29 cellular contexts compared by ENCODE assay signal in genomic region chr7:108997479-108997878, GRCh38.
"Had no signal": no experiment of that assay in that cellular context is flagged by ENCODE, and none has a peak within 500 bp of the region (broad histone marks: within the 10 kb centered on the region; RNA-seq: fewer than 3 reads in every experiment).

No MANE protein-coding gene starts in this region.

- H3K4me3 ChIP-seq: ovary, psoas muscle, skin epidermis, smooth muscle cell, spleen, suprapubic skin, testis, tibial artery, transverse colon, upper lobe of right lung, uterus had no signal

- H2AFZ ChIP-seq: parathyroid adenoma had no signal

- H3K4me2 ChIP-seq: smooth muscle cell had no signal

- H3K36me3 ChIP-seq: ovary, spleen, suprapubic skin, tibial artery, transverse colon, upper lobe of right lung, uterus had no signal

- DNase-seq: naive thymus-derived CD8-positive, alpha-beta T cell; nephron progenitor cell; occipital lobe; ovary; posterior cingulate gyrus; psoas muscle; spleen; stimulated activated CD4-positive, alpha-beta T cell treated with anti-CD3 and anti-CD28 coated beads, Interleukin-12 subunit alpha, Interleukin-12 subunit beta, amount 100 ng/mL, for 4 hours; stimulated activated CD4-positive, alpha-beta T cell treated with anti-CD3 and anti-CD28 coated beads, Interleukin-1b, Interleukin-23, amount 100 ng/mL, for 48 hours; stimulated activated CD4-positive, alpha-beta T cell treated with anti-CD3 and anti-CD28 coated beads, Interleukin-4, amount 100 ng/mL, for 1 hour; stimulated activated CD4-positive, alpha-beta T cell treated with anti-CD3 and anti-CD28 coated beads, Interleukin-4, amount 100 ng/mL, for 4 hours; stimulated activated CD8-positive, alpha-beta memory T cell treated with anti-CD3 and anti-CD28 coated beads, Interleukin-4, amount 100 ng/mL, for 48 hours; stimulated activated naive CD4-positive, alpha-beta T cell; stimulated activated naive CD8-positive, alpha-beta T cell treated with anti-CD3 and anti-CD28 coated beads, Interleukin-15, amount 100 ng/mL, for 72 hours; stimulated activated naive CD8-positive, alpha-beta T cell treated with anti-CD3 and anti-CD28 coated beads, Interleukin-15, Interleukin-2, amounts not matched to agents 100 U/mL and 50 U/mL, for 24 hours; substantia nigra; testis; tibial artery; transverse colon; upper lobe of right lung; uterus had no signal

- H3K9ac ChIP-seq: parathyroid adenoma had no signal

- H3K27ac ChIP-seq: ovary, parathyroid adenoma, psoas muscle, skin epidermis, spleen, suprapubic skin, testis, tibial artery, transverse colon, upper lobe of right lung, uterus had no signal

- ATAC-seq: naive thymus-derived CD8-positive, alpha-beta T cell; natural killer cell treated with Interleukin-12 subunit alpha and Interleukin-12 subunit beta and Interleukin-15 and Interleukin-18, amount 100 ng/mL, for 72 hours; psoas muscle; right cardiac atrium; sciatic nerve; stimulated activated memory B cell treated with anti-CD40 and anti-IgM and Interleukin-4, amounts not matched to agents 10 μg/mL and 1 μg/mL and 100 μg/mL, for 72 hours; stimulated activated naive CD8-positive, alpha-beta T cell treated with anti-CD3 and anti-CD28 coated beads, Interleukin-15, amount 100 ng/mL, for 72 hours; stimulated activated naive CD8-positive, alpha-beta T cell treated with anti-CD3 and anti-CD28 coated beads, Interleukin-15, Interleukin-2, amounts not matched to agents 100 U/mL and 50 U/mL, for 24 hours; upper lobe of right lung had no signal

- H3K4me1 ChIP-seq: psoas muscle, spleen, suprapubic skin, testis, tibial artery, transverse colon, upper lobe of right lung, uterus had no signal

- H3K9me3 ChIP-seq: ovary, psoas muscle, suprapubic skin, testis, tibial artery, transverse colon, upper lobe of right lung, uterus had no signal

- H3K79me2 ChIP-seq: parathyroid adenoma had no signal

- H3K27me3 ChIP-seq: ovary, spleen, suprapubic skin, testis, tibial artery, transverse colon, upper lobe of right lung, uterus had no signal
